Comparison of ENCODE assay signal across 17 cellular contexts in genomic region chr5:52837591-52838001, GRCh38. TPM values are rescaled to one million over a fixed set of nuclear protein-coding genes. Genes with fewer than 3 reads are reported as not detected.
DNase-seq lines count a peak whose midpoint lies in the region; ATAC-seq and TF ChIP-seq lines count a peak whose summit lies in the region.
"Had no signal": no experiment of that assay in that cellular context is flagged by ENCODE, and none has a peak within 500 bp of the region (broad histone marks: within the 10 kb centered on the region; RNA-seq: fewer than 3 reads in every experiment).

No MANE protein-coding gene starts in this region.

- H3K4me3 ChIP-seq in right atrium auricular region (peak overlapping the region in 1 of 2 donors; percentile 7), fibroblast of pulmonary artery (replicated peaks; ENCODE audit: low read depth, low read length) (no peak overlapping the region), parathyroid adenoma (ENCODE audit: low read depth, low read length) (no peak overlapping the region)
- H3K4me3 ChIP-seq: cardiac muscle cell, testis had no signal

- H3K27ac ChIP-seq in right atrium auricular region = peak overlapping the region; percentile 52 to 68
- peak overlapping the region; percentile 76 for H3K27ac ChIP-seq in parathyroid adenoma
- H3K27ac ChIP-seq: cardiac muscle cell, HL-60 had no signal

- no peak overlapping the region for H3K4me2 ChIP-seq in parathyroid adenoma (ENCODE audit: low read length)

- no peaks in the 10 kb centered on the region for H3K27me3 ChIP-seq in right atrium auricular region
- H3K27me3 ChIP-seq in parathyroid adenoma (ENCODE audit: control insufficient read depth, insufficient read depth, low read length) = no peaks in the 10 kb centered on the region
- H3K27me3 ChIP-seq: cardiac muscle cell, testis had no signal

- no peak overlapping the region for H3K9ac ChIP-seq in parathyroid adenoma

- intact Hi-C loops in Right ventricle myocardium superior (cut with DNase I) = no loop called here

- no peaks in the 10 kb centered on the region for H3K36me3 ChIP-seq in right atrium auricular region
- H3K36me3 ChIP-seq in parathyroid adenoma (ENCODE audit: control insufficient read depth, insufficient read depth, low read length) = no peaks in the 10 kb centered on the region
- H3K36me3 ChIP-seq: cardiac muscle cell had no signal

- DNase-seq in right atrium auricular region (ENCODE audit: low spot score) (no peak), Right ventricle myocardium superior (no peak), fibroblast of pulmonary artery (ENCODE audit: low read depth) (peak; percentile 32), T-helper 1 cell (no peak), iPS-NIHi7 (ENCODE audit: extremely low spot score) (no peak)
- DNase-seq in activated CD4-positive, alpha-beta T cell treated with anti-CD3 and anti-CD28 coated beads, Interleukin-2, amount 50 U/mL, for 4 hours = no peak
- DNase-seq: activated CD8-positive, alpha-beta T cell treated with anti-CD3 and anti-CD28 coated beads, Interleukin-2, amount 10 ng/mL, durations not matched to agents 7 days and 5 days; activated effector memory CD4-positive, alpha-beta T cell treated with anti-CD3 and anti-CD28 coated beads, Interleukin-2, amount 50 U/mL, for 16 hours; DMS 273 treated with DMSO at 0.1 percent for 48 hours; NCI-H187 treated with DMSO at 0.1 percent for 48 hours; NCI-H774; SHP77 treated with DMSO at 0.1 percent for 48 hours; testis had no signal

- TF ChIP-seq CTCF in right atrium auricular region (IDR thresholded peaks at IDR 0.05) = no peak
- no peak for TF ChIP-seq CTCF in fibroblast of pulmonary artery (IDR thresholded peaks at IDR 0.05; ENCODE audit: low read length, missing control alignments)
- TF ChIP-seq CTCF in parathyroid adenoma (IDR thresholded peaks at IDR 0.05) = no peak

- H3K4me1 ChIP-seq in right atrium auricular region (peaks cover 0 to 9% of the 10 kb centered on the region in 2 donors), parathyroid adenoma (peaks cover 27% of the 10 kb centered on the region)
- H3K4me1 ChIP-seq: testis had no signal

- H3K9me3 ChIP-seq in right atrium auricular region (no peaks in the 10 kb centered on the region), parathyroid adenoma (ENCODE audit: control insufficient read depth, low read length) (no peaks in the 10 kb centered on the region)
- H3K9me3 ChIP-seq: testis had no signal

- ATAC-seq in Right ventricle myocardium superior (ENCODE audit: poor library complexity) = no peak
- no peak for ATAC-seq in HG03432 (IDR thresholded peaks at IDR 0.05; ENCODE audit: unreplicated experiment)
- ATAC-seq: activated CD8-positive, alpha-beta T cell treated with anti-CD3 and anti-CD28 coated beads, Interleukin-2, amount 10 ng/mL, durations not matched to agents 7 days and 5 days had no signal

- H2AFZ ChIP-seq in parathyroid adenoma = peak overlapping the region; percentile 17

- H3K79me2 ChIP-seq in parathyroid adenoma = peaks cover 9% of the 10 kb centered on the region

RNA-seq across cellular contexts. Expression of gene ITGA1, which starts 49.9 kb away (rescaled TPM):
- total RNA-seq in right atrium auricular region (10 to 100 TPM; 13.2 to 26.8 TPM), Right ventricle myocardium superior (23.6 TPM)

RNA-seq across cellular contexts. Expression of gene PELO, which starts 49.9 kb away (rescaled TPM):
- total RNA-seq in right atrium auricular region = 10 to 100 TPM in 1 of 2 donors, 1 to 10 TPM in 1; 8.5 to 11.8 TPM
- total RNA-seq in Right ventricle myocardium superior = 16.9 TPM
